20 cellular contexts compared by ENCODE assay signal in genomic region chr21:41676198-41676597, GRCh38.
DNase-seq lines count a peak whose midpoint lies in the region; ATAC-seq, FAIRE-seq and TF ChIP-seq lines count a peak whose summit lies in the region.
"Had no signal": no experiment of that assay in that cellular context is flagged by ENCODE, and none has a peak within 500 bp of the region (broad histone marks: within the 10 kb centered on the region; RNA-seq: fewer than 3 reads in every experiment).

No MANE protein-coding gene starts in this region.

- DNase-seq in PC-9 (no peak), RWPE2 (ENCODE audit: low spot score) (no peak), endothelial cell of umbilical vein (ENCODE audit: low read depth, low spot score) (no peak), RPMI8226 (no peak)
- DNase-seq in activated CD4-positive, alpha-beta T cell treated with anti-CD3 and anti-CD28 coated beads, Interleukin-2, amount 10 ng/mL, durations not matched to agents 24 days and 14 days: no peak
- DNase-seq: Caco-2; CD4-positive, CD25-positive, alpha-beta regulatory T cell; CD8-positive, alpha-beta T cell; DMS153; DND-41; GOT3; HFFc6 had no signal

- POLR2A ChIA-PET in PC-9 (lab: Charles Lee; ENCODE audit: unreplicated experiment): interaction anchor here (0.6 kb wide), 1 partner anchor 41 kb away, joined by 8 read pairs; no protein-coding TSS in a partner anchor
- POLR2A ChIA-PET in endothelial cell of umbilical vein (lab: Charles Lee): no interaction called here

- no peak overlapping the region for H3K27ac Mint-ChIP-seq in activated CD4-positive, alpha-beta T cell treated with anti-CD3 and anti-CD28 coated beads, Interleukin-2, amount 10 ng/mL, durations not matched to agents 24 days and 14 days
- H3K27ac Mint-ChIP-seq: B cell; CD4-positive, CD25-positive, alpha-beta regulatory T cell; CD8-positive, alpha-beta T cell; HFFc6 had no signal

- peaks cover 12% of the 10 kb centered on the region for H3K27me3 Mint-ChIP-seq in activated CD4-positive, alpha-beta T cell treated with anti-CD3 and anti-CD28 coated beads, Interleukin-2, amount 10 ng/mL, durations not matched to agents 24 days and 14 days
- H3K27me3 Mint-ChIP-seq: CD4-positive, CD25-positive, alpha-beta regulatory T cell had no signal

- H4K20me1 ChIP-seq in PC-9 (ENCODE audit: insufficient read depth) (no peaks in the 10 kb centered on the region), endothelial cell of umbilical vein (replicated peaks; ENCODE audit: control insufficient read depth, extremely low read depth, insufficient read depth, low read length) (no peaks in the 10 kb centered on the region)
- H4K20me1 ChIP-seq: BLaER1 had no signal

- FAIRE-seq in endothelial cell of umbilical vein (lab: Jason Lieb, UNC): no peak
- FAIRE-seq: G401.6, GM12892, H54 had no signal

- H3K27ac ChIP-seq in PC-9 (peak overlapping the region; percentile 99), RWPE2 (ENCODE audit: poor library complexity, severe bottlenecking) (peak overlapping the region; percentile 98), endothelial cell of umbilical vein (ENCODE audit: insufficient read depth, low read depth, low read length) (no peak overlapping the region)
- H3K27ac ChIP-seq: BLaER1, C4-2B had no signal

- ATAC-seq in RWPE2 (ENCODE audit: low read depth) (no peak), HG03342 (IDR thresholded peaks at IDR 0.05; ENCODE audit: unreplicated experiment) (no peak)
- ATAC-seq: CD8-positive, alpha-beta T cell had no signal

- H3K36me3 ChIP-seq in PC-9 (ENCODE audit: low read depth) (no peaks in the 10 kb centered on the region), RWPE2 (ENCODE audit: low read depth) (no peaks in the 10 kb centered on the region), endothelial cell of umbilical vein (ENCODE audit: control insufficient read depth in 2 of 2, extremely low read depth in 1 of 2, insufficient read depth in 2 of 2, low read length in 2 of 2) (no peaks in the 10 kb centered on the region)
- H3K36me3 ChIP-seq: BLaER1, HAP-1 had no signal

- H3K36me3 Mint-ChIP-seq in activated CD4-positive, alpha-beta T cell treated with anti-CD3 and anti-CD28 coated beads, Interleukin-2, amount 10 ng/mL, durations not matched to agents 24 days and 14 days (ENCODE audit: low read depth): no peaks in the 10 kb centered on the region
- H3K36me3 Mint-ChIP-seq: CD4-positive, CD25-positive, alpha-beta regulatory T cell; CD8-positive, alpha-beta T cell had no signal

- intact Hi-C loops in PC-9 (cut with micrococcal nuclease; ENCODE audit: unreplicated experiment): no loop called here
- intact Hi-C loops in endothelial cell of umbilical vein (cut with micrococcal nuclease): no loop called here
- intact Hi-C loops in activated CD4-positive, alpha-beta T cell treated with anti-CD3 and anti-CD28 coated beads, Interleukin-2, amount 10 ng/mL, durations not matched to agents 24 days and 14 days (cut with micrococcal nuclease): no loop called here

- H3K4me2 ChIP-seq in PC-9 (no peak overlapping the region), endothelial cell of umbilical vein (ENCODE audit: insufficient read depth, low read length) (no peak overlapping the region)
- H3K4me2 ChIP-seq: BLaER1 had no signal

- TF ChIP-seq POLR2A in endothelial cell of umbilical vein (IDR thresholded peaks at IDR 0.05; ENCODE audit: low read depth, low read length): no peak

- TF ChIP-seq CTCF in PC-9 (conservative IDR thresholded peaks at IDR 0.05) (no peak), RWPE2 (IDR thresholded peaks at IDR 0.05; ENCODE audit: poor library complexity, severe bottlenecking) (no peak), endothelial cell of umbilical vein (IDR thresholded peaks at IDR 0.05; ENCODE audit: extremely low read depth in 1 of 2, insufficient read depth in 1 of 2, low read depth in 1 of 2, low read length in 2 of 2) (no peak)

- H2AFZ ChIP-seq in PC-9: no peak overlapping the region
- H2AFZ ChIP-seq in endothelial cell of umbilical vein (ENCODE audit: low read depth, low read length): no peak overlapping the region

- dilution Hi-C loops in endothelial cell of umbilical vein (cut with MboI; ENCODE audit: extremely low pct_ligation_motif_present, low sequenced_read_pairs): no loop called here

- no peaks in the 10 kb centered on the region for H3K9me2 ChIP-seq in PC-9 (ENCODE audit: insufficient read depth)

- no peak overlapping the region for H3K4me3 Mint-ChIP-seq in activated CD4-positive, alpha-beta T cell treated with anti-CD3 and anti-CD28 coated beads, Interleukin-2, amount 10 ng/mL, durations not matched to agents 24 days and 14 days
- H3K4me3 Mint-ChIP-seq: B cell; CD4-positive, CD25-positive, alpha-beta regulatory T cell; CD8-positive, alpha-beta T cell; HFFc6 had no signal

- BruUV-seq in PC-9 (replicated peaks; lab: Mats Ljungman, UMichigan): no TSS peak
- no TSS peak for BruUV-seq in endothelial cell of umbilical vein (replicated peaks; lab: Mats Ljungman, UMichigan)

- H3K9me3 ChIP-seq in PC-9 (ENCODE audit: insufficient read depth, low read depth): no peaks in the 10 kb centered on the region
- no peaks in the 10 kb centered on the region for H3K9me3 ChIP-seq in RWPE2 (ENCODE audit: severe bottlenecking)
- H3K9me3 ChIP-seq in endothelial cell of umbilical vein (replicated peaks; ENCODE audit: control insufficient read depth, insufficient read depth, low read length): no peaks in the 10 kb centered on the region
- H3K9me3 ChIP-seq: BLaER1, Caco-2, HAP-1 had no signal

- H3K9ac ChIP-seq in endothelial cell of umbilical vein (replicated peaks; ENCODE audit: extremely low read depth, insufficient read depth, low read length): no peak overlapping the region
- H3K9ac ChIP-seq: BLaER1 had no signal

- no peaks in the 10 kb centered on the region for H3K9me3 Mint-ChIP-seq in activated CD4-positive, alpha-beta T cell treated with anti-CD3 and anti-CD28 coated beads, Interleukin-2, amount 10 ng/mL, durations not matched to agents 24 days and 14 days
- H3K9me3 Mint-ChIP-seq: CD4-positive, CD25-positive, alpha-beta regulatory T cell; CD8-positive, alpha-beta T cell; HFFc6 had no signal

- H3K27me3 ChIP-seq in PC-9 (ENCODE audit: insufficient read depth, low read depth) (no peaks in the 10 kb centered on the region), RWPE2 (ENCODE audit: insufficient read depth, poor library complexity, severe bottlenecking) (no peaks in the 10 kb centered on the region), endothelial cell of umbilical vein (ENCODE audit: control insufficient read depth in 2 of 2, insufficient read depth in 2 of 2, low read length in 2 of 2) (no peaks in the 10 kb centered on the region)
- H3K27me3 ChIP-seq: BLaER1 had no signal

- H3K79me2 ChIP-seq in PC-9 (ENCODE audit: low read depth): peaks cover 19% of the 10 kb centered on the region
- H3K79me2 ChIP-seq in endothelial cell of umbilical vein (ENCODE audit: control insufficient read depth, insufficient read depth, low read length): no peaks in the 10 kb centered on the region

- H3K4me1 ChIP-seq in PC-9 (replicated peaks; ENCODE audit: insufficient read depth) (peaks cover 34% of the 10 kb centered on the region), RWPE2 (ENCODE audit: insufficient read depth, poor library complexity, severe bottlenecking) (peaks cover 30% of the 10 kb centered on the region), endothelial cell of umbilical vein (ENCODE audit: control insufficient read depth, extremely low read depth, insufficient read depth, low read length) (no peaks in the 10 kb centered on the region)
- H3K4me1 ChIP-seq: HAP-1 had no signal

- no peaks in the 10 kb centered on the region for H3K9me1 ChIP-seq in endothelial cell of umbilical vein (replicated peaks; ENCODE audit: control insufficient read depth, extremely low read depth, insufficient read depth, low read length)

- peaks cover 52% of the 10 kb centered on the region for H3F3A ChIP-seq in PC-9 (ENCODE audit: insufficient read depth, low read depth)

- CTCF ChIA-PET in PC-9 (lab: Charles Lee): interaction anchor here (0.6 kb wide), 2 partner anchors 44 to 64 kb away, joined by 3 to 4 read pairs; no protein-coding TSS in a partner anchor
- CTCF ChIA-PET in endothelial cell of umbilical vein (lab: Charles Lee): no interaction called here

- peaks cover 9% of the 10 kb centered on the region for H3K4me1 Mint-ChIP-seq in activated CD4-positive, alpha-beta T cell treated with anti-CD3 and anti-CD28 coated beads, Interleukin-2, amount 10 ng/mL, durations not matched to agents 24 days and 14 days
- H3K4me1 Mint-ChIP-seq: B cell had no signal

- H3K4me3 ChIP-seq in PC-9 (no peak overlapping the region), RWPE2 (ENCODE audit: severe bottlenecking) (no peak overlapping the region), endothelial cell of umbilical vein (replicated peaks in 1 of 3; ENCODE audit: insufficient read depth in 1 of 3, low read depth in 1 of 3, low read length in 3 of 3) (no peak overlapping the region)
- H3K4me3 ChIP-seq: BLaER1, HAP-1 had no signal

TF ChIP-seq in endothelial cell of umbilical vein, 7 proteins besides CTCF, POLR2A, EP300 and RAD21:
- TF ChIP-seq MYC (IDR thresholded peaks at IDR 0.05; ENCODE audit: low read depth, low read length): no peak
- TF ChIP-seq FOS (IDR thresholded peaks at IDR 0.05; ENCODE audit: borderline replicate concordance, insufficient read depth, low read length): no peak
- TF ChIP-seq POLR2AphosphoS5 (IDR thresholded peaks at IDR 0.05; ENCODE audit: insufficient read depth, low read depth, low read length): no peak
- no peak for TF ChIP-seq JUN (IDR thresholded peaks at IDR 0.05; ENCODE audit: borderline replicate concordance, insufficient read depth, insufficient read length, low read depth)
- no peak for TF ChIP-seq GATA2 (IDR thresholded peaks at IDR 0.05; ENCODE audit: insufficient read depth, insufficient read length, low read depth, low read length)
- no peak for TF ChIP-seq EZH2 (IDR thresholded peaks at IDR 0.05; ENCODE audit: borderline replicate concordance, low read depth, low read length, severe bottlenecking)
- TF ChIP-seq MAX (IDR thresholded peaks at IDR 0.05; ENCODE audit: insufficient read depth, insufficient read length): peak; percentile 62
